ENCODE assay signal across 8 cellular contexts in genomic region chr17:27349540-27350021, GRCh38. TPM values are rescaled to one million over a fixed set of nuclear protein-coding genes. Genes with fewer than 3 reads are reported as not detected.
DNase-seq lines count a peak whose midpoint lies in the region; ATAC-seq and TF ChIP-seq lines count a peak whose summit lies in the region.

No MANE protein-coding gene starts in this region.

- H3K9me3 ChIP-seq in OCI-LY7 (ENCODE audit: low read length) (no peaks in the 10 kb centered on the region), parathyroid adenoma (ENCODE audit: control insufficient read depth, low read length) (no peaks in the 10 kb centered on the region)

- DNase-seq in OCI-LY7 (ENCODE audit: low spot score) (no peak), foreskin keratinocyte (peak in 1 of 2 donors; percentile 72), NCI-H2196 (lab: John Stamatoyannopoulos, UW; ENCODE audit: unreplicated experiment) (no peak), activated T-cell treated with anti-CD3 and anti-CD28 coated beads for 4 hours (no peak)
- DNase-seq in activated T-cell treated with anti-CD3 and anti-CD28 coated beads, Interleukin-2, amount 50 U/mL, for 1 hour = no peak

- H3K36me3 ChIP-seq in ACC112 (ENCODE audit: insufficient read depth, low read length) (no peaks in the 10 kb centered on the region), OCI-LY7 (ENCODE audit: insufficient read depth, low read length) (no peaks in the 10 kb centered on the region), parathyroid adenoma (ENCODE audit: control insufficient read depth, insufficient read depth, low read length) (no peaks in the 10 kb centered on the region)

- CTCF ChIA-PET in OCI-LY7 (lab: Charles Lee; ENCODE audit: unreplicated experiment) = no interaction called here

- H3K4me1 ChIP-seq in ACC112 (ENCODE audit: control insufficient read depth, insufficient read depth, low read length, unreplicated experiment) (peaks cover 15% of the 10 kb centered on the region), OCI-LY7 (ENCODE audit: insufficient read depth, low read length, poor library complexity, severe bottlenecking) (peaks cover 26% of the 10 kb centered on the region), foreskin keratinocyte (peaks cover 11% of the 10 kb centered on the region), parathyroid adenoma (peaks cover 10% of the 10 kb centered on the region)

- no peak overlapping the region for H3K9ac ChIP-seq in parathyroid adenoma

- intact Hi-C loops in OCI-LY7 (cut with micrococcal nuclease; ENCODE audit: unreplicated experiment) = loop anchor here (2.0 kb wide), 1 partner anchor 105 kb away; no protein-coding TSS in a partner anchor

- H3K79me2 ChIP-seq in ACC112 (ENCODE audit: control insufficient read depth, insufficient read depth, low read length, unreplicated experiment) = peaks cover 4% of the 10 kb centered on the region
- no peaks in the 10 kb centered on the region; the same call in 1 of the 2 replicates for H3K79me2 ChIP-seq in OCI-LY7 (ENCODE audit: insufficient read depth, low read depth, low read length)
- H3K79me2 ChIP-seq in parathyroid adenoma = no peaks in the 10 kb centered on the region

- no peak overlapping the region for H3K27ac ChIP-seq in ACC112 (ENCODE audit: low read depth, low read length)
- H3K27ac ChIP-seq in OCI-LY7 (ENCODE audit: low read depth, low read length, poor library complexity, severe bottlenecking) = no peak overlapping the region
- peak overlapping the region; percentile 47 for H3K27ac ChIP-seq in foreskin keratinocyte
- peak overlapping the region; percentile 50 for H3K27ac ChIP-seq in parathyroid adenoma

- H3K27me3 ChIP-seq in ACC112 (ENCODE audit: insufficient read depth, low read length) = no peaks in the 10 kb centered on the region
- H3K27me3 ChIP-seq in foreskin keratinocyte = no peaks in the 10 kb centered on the region
- H3K27me3 ChIP-seq in parathyroid adenoma (ENCODE audit: control insufficient read depth, insufficient read depth, low read length) = no peaks in the 10 kb centered on the region

- no peaks in the 10 kb centered on the region for H4K20me1 ChIP-seq in OCI-LY7 (ENCODE audit: insufficient read depth, low read length)

- H2AFZ ChIP-seq in ACC112 (ENCODE audit: low read length, unreplicated experiment) (peak overlapping the region; percentile 58), OCI-LY7 (ENCODE audit: low read length) (peak overlapping the region; percentile 89), parathyroid adenoma (peak overlapping the region; percentile 92)

- POLR2A ChIA-PET in OCI-LY7 (lab: Charles Lee) = interaction anchor here (0.6 to 1.4 kb wide), 2 partner anchors 112 to 114 kb away, joined by 3 read pairs; no protein-coding TSS in a partner anchor

- TF ChIP-seq CTCF in OCI-LY7 (conservative IDR thresholded peaks at IDR 0.05; ENCODE audit: low read length) (no peak), foreskin keratinocyte (conservative IDR thresholded peaks at IDR 0.05) (no peak), parathyroid adenoma (IDR thresholded peaks at IDR 0.05) (no peak)

- no peaks in the 10 kb centered on the region for H3K9me2 ChIP-seq in OCI-LY7 (ENCODE audit: insufficient read depth, low read length)

- no TSS peak for BruUV-seq in OCI-LY7 (replicated peaks; lab: Mats Ljungman, UMichigan)

- ATAC-seq in foreskin keratinocyte = peak; percentile 33
- ATAC-seq in GM21737 (IDR thresholded peaks at IDR 0.05; ENCODE audit: unreplicated experiment) = no peak

- H3K4me2 ChIP-seq in OCI-LY7 (ENCODE audit: low read length) (peak overlapping the region; percentile 70; the same call in 1 of the 2 replicates), parathyroid adenoma (ENCODE audit: low read length) (no peak overlapping the region)

- H3K4me3 ChIP-seq in ACC112 (ENCODE audit: low read depth, low read length) (no peak overlapping the region), OCI-LY7 (ENCODE audit: low read depth, low read length, poor library complexity, severe bottlenecking) (peak overlapping the region; percentile 63), parathyroid adenoma (ENCODE audit: low read depth, low read length) (no peak overlapping the region)

RNA-seq across cellular contexts. Expression of gene WSB1, which starts 55.7 kb away (rescaled TPM):
- 86.0 and 118 TPM in 2 replicates for total RNA-seq in OCI-LY7 (2014; rRNA removed; shearing (Covaris generic))
- total RNA-seq in OCI-LY7 (2022) (115 and 118 TPM in 2 replicates), foreskin keratinocyte (41.5 and 44.3 TPM in 2 replicates)
- 11.6 and 14.1 TPM in 2 replicates for polyA plus RNA-seq in foreskin keratinocyte

Comparison
In these comparisons a context has a peak if more than half of its experiments do, and no peak if none do; other contexts are left out.
1. H3K27ac ChIP-seq: peak in foreskin keratinocyte (single experiment) and parathyroid adenoma (single experiment); none in ACC112 (single experiment) and OCI-LY7 (single experiment).
2. Peak in every context shown above with its lines, with median percentiles within 50 percentile points of each other: H2AFZ ChIP-seq.